In genomic region chrX:15567886-15568616, GRCh38 we compare ENCODE assay signal across 12 cellular contexts. TPM values are rescaled to one million over a fixed set of nuclear protein-coding genes. Genes with fewer than 3 reads are reported as not detected.
DNase-seq lines count a peak whose midpoint lies in the region; ATAC-seq and TF ChIP-seq lines count a peak whose summit lies in the region.
"Had no signal": no experiment of that assay in that cellular context is flagged by ENCODE, and none has a peak within 500 bp of the region (broad histone marks: within the 10 kb centered on the region; RNA-seq: fewer than 3 reads in every experiment).

No MANE protein-coding gene starts in this region.

- TF ChIP-seq CTCF in MCF 10A (IDR thresholded peaks at IDR 0.05; ENCODE audit: unreplicated experiment), result peak; percentile 30
- TF ChIP-seq CTCF in breast epithelium (IDR thresholded peaks at IDR 0.05), result no peak
- TF ChIP-seq CTCF in fibroblast of villous mesenchyme (IDR thresholded peaks at IDR 0.05; ENCODE audit: insufficient read depth, low read depth, low read length), result peak; percentile 29
- TF ChIP-seq CTCF in type B pancreatic cell (conservative IDR thresholded peaks at IDR 0.05), result peak; percentile 42

- H3K27me3 ChIP-seq in breast epithelium, result peaks cover 0 to 53% of the 10 kb centered on the region in 2 donors

- H3K4me3 Mint-ChIP-seq in MCF 10A (ENCODE audit: unreplicated experiment) (no peak overlapping the region), type B pancreatic cell (no peak overlapping the region)
- no peak overlapping the region for H3K4me3 Mint-ChIP-seq in activated CD8-positive, alpha-beta T cell treated with anti-CD3 and anti-CD28 coated beads, Interleukin-2, amount 10 ng/mL, durations not matched to agents 7 days and 5 days

- peaks cover 66% of the 10 kb centered on the region for H3K27me3 Mint-ChIP-seq in MCF 10A (ENCODE audit: insufficient read depth, unreplicated experiment)
- peaks cover 4% of the 10 kb centered on the region for H3K27me3 Mint-ChIP-seq in type B pancreatic cell
- H3K27me3 Mint-ChIP-seq in activated CD8-positive, alpha-beta T cell treated with anti-CD3 and anti-CD28 coated beads, Interleukin-2, amount 10 ng/mL, durations not matched to agents 7 days and 5 days (ENCODE audit: low read depth), result peaks cover 4% of the 10 kb centered on the region

- H3K36me3 Mint-ChIP-seq in MCF 10A (ENCODE audit: insufficient read depth, unreplicated experiment), result no peaks in the 10 kb centered on the region
- H3K36me3 Mint-ChIP-seq in type B pancreatic cell, result no peaks in the 10 kb centered on the region
- H3K36me3 Mint-ChIP-seq in activated CD8-positive, alpha-beta T cell treated with anti-CD3 and anti-CD28 coated beads, Interleukin-2, amount 10 ng/mL, durations not matched to agents 7 days and 5 days (ENCODE audit: low read depth), result no peaks in the 10 kb centered on the region

- H3K4me3 ChIP-seq in breast epithelium (no peak overlapping the region), fibroblast of villous mesenchyme (ENCODE audit: low read depth, low read length) (no peak overlapping the region)
- H3K4me3 ChIP-seq: BLaER1 treated with 17β-estradiol and CSF1 and Interleukin-3, amounts not matched to agents 10 nM and 100 nM; psoas muscle had no signal

- BruUV-seq in MCF 10A (replicated peaks; lab: Mats Ljungman, UMichigan), result no TSS peak

- peak; percentile 30 for DNase-seq in MCF 10A (ENCODE audit: unreplicated experiment)
- no peak for DNase-seq in breast epithelium (ENCODE audit: low spot score in 2 of 2)
- DNase-seq in SK-MEL-5 (ENCODE audit: low read depth, low spot score), result peak; percentile 54
- DNase-seq in fibroblast of villous mesenchyme (ENCODE audit: low read depth), result no peak
- no peak for DNase-seq in type B pancreatic cell (ENCODE audit: extremely low spot score, unreplicated experiment)
- DNase-seq in H4 (ENCODE audit: low spot score), result no peak
- DNase-seq in ureter (ENCODE audit: low spot score), result no peak
- DNase-seq in activated CD8-positive, alpha-beta T cell treated with anti-CD3 and anti-CD28 coated beads, Interleukin-2, amount 10 ng/mL, durations not matched to agents 7 days and 5 days, result no peak
- DNase-seq: NCI-H1105 treated with DMSO at 0.1 percent for 48 hours, psoas muscle, SW 1271 had no signal

- no peak overlapping the region for H3K27ac Mint-ChIP-seq in MCF 10A (ENCODE audit: low read depth, unreplicated experiment)
- no peak overlapping the region for H3K27ac Mint-ChIP-seq in type B pancreatic cell
- no peak overlapping the region for H3K27ac Mint-ChIP-seq in activated CD8-positive, alpha-beta T cell treated with anti-CD3 and anti-CD28 coated beads, Interleukin-2, amount 10 ng/mL, durations not matched to agents 7 days and 5 days

- no peak for ATAC-seq in activated CD8-positive, alpha-beta T cell treated with anti-CD3 and anti-CD28 coated beads, Interleukin-2, amount 10 ng/mL, durations not matched to agents 7 days and 5 days
- ATAC-seq: psoas muscle had no signal

- H3K4me1 Mint-ChIP-seq in MCF 10A (ENCODE audit: insufficient read depth, unreplicated experiment) (no peaks in the 10 kb centered on the region), type B pancreatic cell (ENCODE audit: unreplicated experiment) (peaks cover 23% of the 10 kb centered on the region)
- no peaks in the 10 kb centered on the region for H3K4me1 Mint-ChIP-seq in activated CD8-positive, alpha-beta T cell treated with anti-CD3 and anti-CD28 coated beads, Interleukin-2, amount 10 ng/mL, durations not matched to agents 7 days and 5 days (ENCODE audit: low read depth)

- no peaks in the 10 kb centered on the region for H3K4me1 ChIP-seq in breast epithelium
- H3K4me1 ChIP-seq: BLaER1 treated with 17β-estradiol and CSF1 and Interleukin-3, amounts not matched to agents 10 nM and 100 nM; psoas muscle had no signal

- no peaks in the 10 kb centered on the region for H3K9me3 ChIP-seq in breast epithelium
- H3K9me3 ChIP-seq: BLaER1 treated with 17β-estradiol and CSF1 and Interleukin-3, amounts not matched to agents 10 nM and 100 nM; psoas muscle had no signal

- H3K9me3 Mint-ChIP-seq in MCF 10A (ENCODE audit: unreplicated experiment) (no peaks in the 10 kb centered on the region), type B pancreatic cell (no peaks in the 10 kb centered on the region)
- H3K9me3 Mint-ChIP-seq in activated CD8-positive, alpha-beta T cell treated with anti-CD3 and anti-CD28 coated beads, Interleukin-2, amount 10 ng/mL, durations not matched to agents 7 days and 5 days (ENCODE audit: insufficient read depth), result no peaks in the 10 kb centered on the region

- intact Hi-C loops in MCF 10A (cut with micrococcal nuclease), result no loop called here
- intact Hi-C loops in breast epithelium (cut with DNase I; ENCODE audit: low total_unique reads), result no loop called here

- no peaks in the 10 kb centered on the region for H3K36me3 ChIP-seq in breast epithelium
- H3K36me3 ChIP-seq: BLaER1 treated with 17β-estradiol and CSF1 and Interleukin-3, amounts not matched to agents 10 nM and 100 nM had no signal

- POLR2A ChIA-PET in MCF 10A (lab: Yijun Ruan, JAX), result interaction anchor here (0.7 kb wide), 1 partner anchor 63 kb away, joined by 3 read pairs; no protein-coding TSS in a partner anchor
- POLR2A ChIA-PET in activated CD8-positive, alpha-beta T cell treated with anti-CD3 and anti-CD28 coated beads, Interleukin-2, amount 10 ng/mL, durations not matched to agents 7 days and 5 days (lab: Charles Lee), result no interaction called here

- TF ChIP-seq POLR2A in breast epithelium (IDR thresholded peaks at IDR 0.05), result no peak

- in situ Hi-C loops in SK-MEL-5 (cut with HindIII; ENCODE audit: low pct_unique_long_range_greater_than_20kb, low sequenced_read_pairs), result no loop called here

- no peak overlapping the region for H3K27ac ChIP-seq in breast epithelium
- H3K27ac ChIP-seq: BLaER1 treated with 17β-estradiol and CSF1 and Interleukin-3, amounts not matched to agents 10 nM and 100 nM; psoas muscle had no signal

- CTCF ChIA-PET in MCF 10A (lab: Yijun Ruan, JAX), result interaction anchor here (0.6 to 8.1 kb wide), 17 partner anchors 12 to 1757 kb away, joined by 3 to 119 read pairs (median 5); partner anchors contain the start of genes BMX and PIR
- CTCF ChIA-PET in activated CD8-positive, alpha-beta T cell treated with anti-CD3 and anti-CD28 coated beads, Interleukin-2, amount 10 ng/mL, durations not matched to agents 7 days and 5 days (lab: Charles Lee), result interaction anchor here (0.7 to 1.0 kb wide), 2 partner anchors 58 to 77 kb away, joined by 3 read pairs; no protein-coding TSS in a partner anchor

RNA-seq across cellular contexts. Expression of gene ACE2, which starts 32.7 kb away (rescaled TPM):
- total RNA-seq in MCF 10A (2022) (not detected in 2 replicates), breast epithelium (1 to 10 TPM; 2.2 to 7.2 (median 5.6) TPM), fibroblast of villous mesenchyme (not detected in 2 replicates), type B pancreatic cell (ENCODE audit: low replicate concordance) (22.6 and 74.5 TPM in 2 replicates), ureter (1.8 TPM)
- total RNA-seq in SK-MEL-5 (2014; rRNA removed; shearing (Covaris generic)), result 0.05 TPM in 1 of 2 replicates, not detected in the other
- polyA plus RNA-seq in SK-MEL-5 (2015; cell fraction: cytosol; rRNA removed), result 0.05 and 0.20 TPM in 2 replicates
- not detected in 2 replicates for polyA plus RNA-seq in SK-MEL-5 (2015; cell fraction: nucleus; rRNA removed)
- total RNA-seq in H4 (2014; rRNA removed; shearing (Covaris generic)), result not detected in 2 replicates
- not detected for total RNA-seq in activated CD8-positive, alpha-beta T cell treated with anti-CD3 and anti-CD28 coated beads, Interleukin-2, amount 10 ng/mL, durations not matched to agents 7 days and 5 days

Comparison
In these comparisons a context has a peak if more than half of its experiments do, and no peak if none do; other contexts are left out.
1. DNase-seq: peak in MCF 10A (single experiment) and SK-MEL-5 (single experiment); none in breast epithelium (0 of 2), fibroblast of villous mesenchyme (single experiment), type B pancreatic cell (single experiment), H4 (single experiment), ureter (single experiment) and activated CD8-positive, alpha-beta T cell treated with anti-CD3 and anti-CD28 coated beads, Interleukin-2, amount 10 ng/mL, durations not matched to agents 7 days and 5 days (single experiment).
2. CTCF ChIP-seq: peak in MCF 10A (single experiment), fibroblast of villous mesenchyme (single experiment) and type B pancreatic cell (single experiment); none in breast epithelium (0 of 3).